21 cellular contexts compared by ENCODE assay signal in the genomic region with DNA sequence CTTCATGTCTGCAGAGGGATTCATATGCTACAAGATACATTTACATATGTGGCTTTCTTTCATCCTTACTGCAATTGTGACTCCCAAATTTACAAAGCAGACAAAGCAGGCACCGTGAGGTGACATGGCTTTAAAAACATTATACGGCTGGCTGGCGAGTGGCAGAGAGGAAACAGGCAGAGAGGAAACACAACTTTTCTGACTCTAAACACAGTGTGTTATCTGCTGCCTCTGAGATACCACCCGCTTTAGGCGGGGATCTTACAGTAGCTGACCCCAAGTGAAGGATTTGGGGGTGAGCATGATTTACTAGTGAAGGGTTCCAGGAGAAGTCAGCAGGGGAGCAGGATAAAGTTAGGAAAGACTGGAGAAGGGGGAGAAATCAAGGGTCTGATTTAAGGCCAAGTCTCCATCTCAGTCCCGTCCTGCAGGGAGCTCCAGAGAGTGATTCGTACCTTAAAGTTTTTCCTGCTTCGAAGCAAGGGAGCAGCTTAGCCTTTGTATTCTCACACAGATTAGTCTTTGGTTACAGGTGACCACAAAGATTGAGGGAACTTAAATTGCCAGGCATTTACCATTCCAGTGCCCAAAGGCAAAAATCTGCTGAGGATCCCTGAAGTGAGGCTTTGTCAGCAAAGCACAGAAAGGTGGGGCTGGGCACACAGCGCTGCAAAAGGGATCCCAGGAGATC.
"Had no signal": no experiment of that assay in that cellular context is flagged by ENCODE, and none has a peak within 500 bp of the region (broad histone marks: within the 10 kb centered on the region; RNA-seq: fewer than 3 reads in every experiment).

No MANE protein-coding gene starts in this region.

- FAIRE-seq: astrocyte, RCC 7860 had no signal

- H3K9me3 Mint-ChIP-seq: activated T-cell treated with anti-CD3 and anti-CD28 coated beads, Interleukin-2, amount 50 U/mL, for 4 hours; brain; central memory CD8-positive, alpha-beta T cell had no signal

- H3K4me3 Mint-ChIP-seq: activated naive CD8-positive, alpha-beta T cell; activated T-cell treated with anti-CD3 and anti-CD28 coated beads, Interleukin-2, amount 50 U/mL, for 4 hours; brain; central memory CD8-positive, alpha-beta T cell; T-helper 1 cell treated with Interleukin-12 subunit alpha and Interleukin-12 subunit beta and Interleukin-4 antibody, amounts not matched to agents 30 μg/mL and 1 μg/mL, for 36 hours had no signal

- ATAC-seq: activated T-cell treated with anti-CD3 and anti-CD28 coated beads, Interleukin-2, amount 50 U/mL, for 4 hours had no signal

- H3K27ac Mint-ChIP-seq: activated naive CD8-positive, alpha-beta T cell; brain; T-helper 1 cell treated with Interleukin-12 subunit alpha and Interleukin-12 subunit beta and Interleukin-4 antibody, amounts not matched to agents 30 μg/mL and 1 μg/mL, for 36 hours had no signal

- H3K36me3 Mint-ChIP-seq: activated naive CD8-positive, alpha-beta T cell; brain had no signal

- H3K27me3 Mint-ChIP-seq: central memory CD8-positive, alpha-beta T cell had no signal

- H3K4me1 Mint-ChIP-seq: central memory CD8-positive, alpha-beta T cell had no signal

- DNase-seq: activated CD4-positive, alpha-beta T cell treated with anti-CD3 and anti-CD28 coated beads for 48 hours; activated CD4-positive, alpha-beta T cell treated with anti-CD3 and anti-CD28 coated beads, Interleukin-2, amount 50 U/mL, for 48 hours; activated CD4-positive, CD25-positive, alpha-beta regulatory T cell treated with anti-CD3 and anti-CD28 coated beads, Interleukin-2, amount 50 U/mL, for 72 hours; activated effector memory CD4-positive, alpha-beta T cell treated with anti-CD3 and anti-CD28 coated beads, Interleukin-2, amount 50 U/mL, for 16 hours; activated naive CD4-positive, alpha-beta T cell treated with Interleukin-2 at 50 U/mL for 16 hours; activated T-cell treated with anti-CD3 and anti-CD28 coated beads, Interleukin-2, amount 50 U/mL, for 4 hours; amygdala; NCI-H1105; NCI-H1436; NCI-H1694 treated with DMSO at 0.1 percent for 48 hours; NCI-H2029 treated with DMSO at 0.1 percent for 48 hours; NCI-H510A treated with DMSO at 0.1 percent for 48 hours; NCI-H69; NK-92 treated with Interleukin-12 subunit alpha and Interleukin-12 subunit beta, amount 100 ng/mL, for 24 hours; SHP77 treated with DMSO at 0.1 percent for 48 hours had no signal
